Comparison of ENCODE assay signal across 8 cellular contexts in genomic region chr19:56105090-56105701, GRCh38. TPM values are rescaled to one million over a fixed set of nuclear protein-coding genes. Genes with fewer than 3 reads are reported as not detected.
DNase-seq lines count a peak whose midpoint lies in the region; ATAC-seq and TF ChIP-seq lines count a peak whose summit lies in the region.

No MANE protein-coding gene starts in this region.

- no peaks in the 10 kb centered on the region for H3K9me2 ChIP-seq in OCI-LY1 (ENCODE audit: low read depth, low read length)

- intact Hi-C loops in head of caudate nucleus (cut with DNase I) (no loop called here), upper lobe of right lung (cut with DNase I) (no loop called here)

- H3K79me2 ChIP-seq in OCI-LY1 (ENCODE audit: insufficient read depth, low read length) = peaks cover 5% of the 10 kb centered on the region; the same call in 1 of the 2 replicates

- H3K4me3 Mint-ChIP-seq in activated naive CD8-positive, alpha-beta T cell = peak overlapping the region; percentile 23

- H3K4me3 ChIP-seq in OCI-LY1 (ENCODE audit: low read depth, low read length, poor library complexity, severe bottlenecking) (no peak overlapping the region), upper lobe of right lung (peak overlapping the region; percentile 10)

- H3K27ac Mint-ChIP-seq in activated naive CD8-positive, alpha-beta T cell = no peak overlapping the region

- H2AFZ ChIP-seq in OCI-LY1 (ENCODE audit: low read length) = no peak overlapping the region

- peaks cover 15% of the 10 kb centered on the region for H3K36me3 ChIP-seq in OCI-LY1 (ENCODE audit: insufficient read depth, low read length)
- H3K36me3 ChIP-seq in upper lobe of right lung = peaks cover 15% of the 10 kb centered on the region

- peak; percentile 65 for TF ChIP-seq CTCF in OCI-LY1 (IDR thresholded peaks at IDR 0.05; ENCODE audit: low read length)
- TF ChIP-seq CTCF in upper lobe of right lung (IDR thresholded peaks at IDR 0.05) = peak; percentile 72

- H3K9me3 ChIP-seq in OCI-LY1 (ENCODE audit: low read length) (no peaks in the 10 kb centered on the region), upper lobe of right lung (no peaks in the 10 kb centered on the region)

- peak; percentile 91 for ATAC-seq in upper lobe of right lung

- peaks cover 8% of the 10 kb centered on the region for H3K4me1 ChIP-seq in OCI-LY1 (ENCODE audit: insufficient read depth, low read length, severe bottlenecking)
- peaks cover 46% of the 10 kb centered on the region for H3K4me1 ChIP-seq in upper lobe of right lung

- H3K9ac ChIP-seq in OCI-LY1 (ENCODE audit: low read length) = no peak overlapping the region; the same call in 1 of the 2 replicates

- H3K9me3 Mint-ChIP-seq in activated naive CD8-positive, alpha-beta T cell (ENCODE audit: low read depth) = no peaks in the 10 kb centered on the region

- peak in 2 of 3 experiments; percentile 7 to 51 for DNase-seq in NCI-H1417 (lab: John Stamatoyannopoulos, UW)
- no peak for DNase-seq in NCI-H1417 treated with DMSO at 0.1 percent for 48 hours (lab: John Stamatoyannopoulos, UW)
- peak; percentile 58 to 91 (median 78) for DNase-seq in head of caudate nucleus
- peak; percentile 43 for DNase-seq in occipital lobe (lab: John Stamatoyannopoulos, UW)
- peak; percentile 92 for DNase-seq in upper lobe of right lung
- no peak for DNase-seq in T1000 (lab: John Stamatoyannopoulos, UW)

- no peaks in the 10 kb centered on the region for H3F3A ChIP-seq in OCI-LY1 (ENCODE audit: insufficient read depth, low read length)

- H3K4me1 Mint-ChIP-seq in activated naive CD8-positive, alpha-beta T cell (ENCODE audit: low read depth) = peaks cover 39% of the 10 kb centered on the region

- H3K27ac ChIP-seq in OCI-LY1 (ENCODE audit: low read depth, low read length, poor library complexity, severe bottlenecking) = peak overlapping the region; percentile 53
- peak overlapping the region; percentile 85 for H3K27ac ChIP-seq in upper lobe of right lung

- no peaks in the 10 kb centered on the region for H3K27me3 Mint-ChIP-seq in activated naive CD8-positive, alpha-beta T cell

- H3K36me3 Mint-ChIP-seq in activated naive CD8-positive, alpha-beta T cell = no peaks in the 10 kb centered on the region

- peak overlapping the region; percentile 13 for H3K4me2 ChIP-seq in OCI-LY1 (ENCODE audit: low read length)

- no peaks in the 10 kb centered on the region for H4K20me1 ChIP-seq in OCI-LY1 (ENCODE audit: insufficient read depth, low read length)

- H3K27me3 ChIP-seq in OCI-LY1 (ENCODE audit: insufficient read depth, low read length) = no peaks in the 10 kb centered on the region
- H3K27me3 ChIP-seq in upper lobe of right lung = no peaks in the 10 kb centered on the region

RNA-seq across cellular contexts. Expression of gene ZNF787, which starts 15.9 kb away (rescaled TPM):
- 14.3 TPM for total RNA-seq in occipital lobe
- 40.7 TPM for total RNA-seq in upper lobe of right lung

RNA-seq across cellular contexts. Expression of gene ZNF444, which starts 35.9 kb away (rescaled TPM):
- total RNA-seq in occipital lobe = 11.1 TPM
- 37.3 TPM for total RNA-seq in upper lobe of right lung

Comparison
In these comparisons a context has a peak if more than half of its experiments do, and no peak if none do; other contexts are left out.
1. DNase-seq: peak in NCI-H1417 (2 of 3), head of caudate nucleus (42 of 42), occipital lobe (single experiment) and upper lobe of right lung (single experiment); none in NCI-H1417 treated with DMSO at 0.1 percent for 48 hours (single experiment) and T1000 (single experiment).